ENCODE assay signal across 11 cellular contexts in the genomic region with DNA sequence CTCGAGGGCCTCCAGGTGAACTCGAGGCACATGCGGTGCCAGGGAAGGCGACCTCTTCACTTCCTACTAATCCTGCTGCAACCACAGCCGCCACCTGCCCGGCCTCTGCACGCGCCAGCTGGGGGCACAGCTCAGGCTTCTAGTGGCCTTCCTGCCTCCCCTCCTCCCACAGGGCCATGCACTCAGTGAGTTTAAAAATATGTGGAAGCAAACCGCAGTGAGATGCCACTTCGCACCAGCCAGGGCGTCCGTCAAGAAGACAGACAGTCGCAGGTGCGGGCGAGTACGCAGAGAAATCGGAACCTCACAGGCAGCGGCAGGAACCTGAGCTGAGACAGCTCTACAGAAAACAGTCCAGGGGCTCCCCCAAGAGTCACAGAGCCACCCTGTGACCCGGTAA. TPM values are rescaled to one million over a fixed set of nuclear protein-coding genes. Genes with fewer than 3 reads are reported as not detected.
DNase-seq lines count a peak whose midpoint lies in the region; ATAC-seq and TF ChIP-seq lines count a peak whose summit lies in the region.
"Had no signal": no experiment of that assay in that cellular context is flagged by ENCODE, and none has a peak within 500 bp of the region (broad histone marks: within the 10 kb centered on the region; RNA-seq: fewer than 3 reads in every experiment).

No MANE protein-coding gene starts in this region.

- no peaks in the 10 kb centered on the region for H3K27me3 ChIP-seq in spleen (replicated peaks in 1 of 7)

- H3K4me3 ChIP-seq in spleen: peak overlapping the region in 1 of 8 donors; percentile 40
- H3K4me3 ChIP-seq: HAP-1 had no signal

- H3K27ac Mint-ChIP-seq in activated CD4-positive, alpha-beta T cell treated with anti-CD3 and anti-CD28 coated beads for 36 hours: peak overlapping the region; percentile 55
- peak overlapping the region; percentile 90 for H3K27ac Mint-ChIP-seq in activated naive CD8-positive, alpha-beta T cell treated with anti-CD3 and anti-CD28 coated beads, Interleukin-2, amount 10 ng/mL, durations not matched to agents 7 days and 5 days

- peaks cover 8% of the 10 kb centered on the region for H3K36me3 Mint-ChIP-seq in activated CD4-positive, alpha-beta T cell treated with anti-CD3 and anti-CD28 coated beads for 36 hours (ENCODE audit: low read depth)
- H3K36me3 Mint-ChIP-seq in activated naive CD8-positive, alpha-beta T cell treated with anti-CD3 and anti-CD28 coated beads, Interleukin-2, amount 10 ng/mL, durations not matched to agents 7 days and 5 days: peaks cover 11% of the 10 kb centered on the region

- H3K9me3 ChIP-seq in spleen: no peaks in the 10 kb centered on the region
- H3K9me3 ChIP-seq: HAP-1 had no signal

- no peak for TF ChIP-seq CTCF in spleen (IDR thresholded peaks at IDR 0.05 in 8 of 11, conservative IDR thresholded peaks at IDR 0.05 in 3 of 11)

- ATAC-seq in activated CD4-positive, alpha-beta T cell treated with anti-CD3 and anti-CD28 coated beads for 36 hours: peak; percentile 78
- peak; percentile 73 for ATAC-seq in activated naive CD8-positive, alpha-beta T cell treated with anti-CD3 and anti-CD28 coated beads, Interleukin-2, amount 10 ng/mL, durations not matched to agents 7 days and 5 days (ENCODE audit: low read depth)
- ATAC-seq in left colon: no peak

- peaks cover 0 to 75% (median 17%) of the 10 kb centered on the region in 6 donors for H3K36me3 ChIP-seq in spleen

- peaks cover 15% of the 10 kb centered on the region for H3K4me1 Mint-ChIP-seq in activated CD4-positive, alpha-beta T cell treated with anti-CD3 and anti-CD28 coated beads for 36 hours
- peaks cover 19% of the 10 kb centered on the region for H3K4me1 Mint-ChIP-seq in activated naive CD8-positive, alpha-beta T cell treated with anti-CD3 and anti-CD28 coated beads, Interleukin-2, amount 10 ng/mL, durations not matched to agents 7 days and 5 days

- POLR2A ChIA-PET in activated CD4-positive, alpha-beta T cell treated with anti-CD3 and anti-CD28 coated beads for 36 hours (lab: Charles Lee): interaction anchor here (0.9 to 1.0 kb wide), 2 partner anchors 24 to 29 kb away, joined by 3 to 4 read pairs; a partner anchor contains a TSS
- POLR2A ChIA-PET in activated naive CD8-positive, alpha-beta T cell treated with anti-CD3 and anti-CD28 coated beads, Interleukin-2, amount 10 ng/mL, durations not matched to agents 7 days and 5 days (lab: Charles Lee): interaction anchor here (0.5 to 1.6 kb wide), 8 partner anchors 11 to 534 kb away, joined by 3 to 6 read pairs (median 5); a partner anchor contains a TSS

- peak; percentile 67 for DNase-seq in activated CD4-positive, alpha-beta T cell treated with anti-CD3 and anti-CD28 coated beads for 36 hours
- no peak for DNase-seq in activated CD4-positive, alpha-beta T cell treated with anti-CD3 and anti-CD28 coated beads, Interleukin-2, amount 50 U/mL, for 4 hours
- DNase-seq in NCI-H510A treated with DMSO at 0.1 percent for 48 hours (lab: John Stamatoyannopoulos, UW) (peak; percentile 77), spleen (peak; percentile 83), left colon (no peak), NCI-H446 (lab: John Stamatoyannopoulos, UW) (no peak), putamen (ENCODE audit: low spot score) (no peak)
- DNase-seq in activated naive CD8-positive, alpha-beta T cell treated with anti-CD3 and anti-CD28 coated beads, Interleukin-2, amount 10 ng/mL, durations not matched to agents 7 days and 5 days: no peak
- DNase-seq: activated gamma-delta T cell, islet precursor cell had no signal

- intact Hi-C loops in activated CD4-positive, alpha-beta T cell treated with anti-CD3 and anti-CD28 coated beads for 36 hours (cut with DNase I, micrococcal nuclease): no loop called here
- intact Hi-C loops in spleen (cut with DNase I; ENCODE audit: low total_unique reads) (no loop called here), left colon (cut with DNase I, micrococcal nuclease) (no loop called here)

- H3K27me3 Mint-ChIP-seq in activated CD4-positive, alpha-beta T cell treated with anti-CD3 and anti-CD28 coated beads for 36 hours: no peaks in the 10 kb centered on the region
- H3K27me3 Mint-ChIP-seq in activated naive CD8-positive, alpha-beta T cell treated with anti-CD3 and anti-CD28 coated beads, Interleukin-2, amount 10 ng/mL, durations not matched to agents 7 days and 5 days: no peaks in the 10 kb centered on the region

- 8 to 25% (median 20%) methylated on average over 9 to 19 of the region's 19 CpGs for WGBS in spleen, 5 donors

- CTCF ChIA-PET in activated CD4-positive, alpha-beta T cell treated with anti-CD3 and anti-CD28 coated beads for 36 hours (lab: Charles Lee): interaction anchor here (0.5 to 0.7 kb wide), 2 partner anchors 295 to 390 kb away, joined by 3 read pairs; a partner anchor contains a TSS

- H3K4me3 Mint-ChIP-seq in activated CD4-positive, alpha-beta T cell treated with anti-CD3 and anti-CD28 coated beads for 36 hours: peak overlapping the region; percentile 26
- peak overlapping the region; percentile 69 for H3K4me3 Mint-ChIP-seq in activated naive CD8-positive, alpha-beta T cell treated with anti-CD3 and anti-CD28 coated beads, Interleukin-2, amount 10 ng/mL, durations not matched to agents 7 days and 5 days

- TF ChIP-seq POLR2A in spleen (IDR thresholded peaks at IDR 0.05): no peak

- no peaks in the 10 kb centered on the region for H3K9me3 Mint-ChIP-seq in activated CD4-positive, alpha-beta T cell treated with anti-CD3 and anti-CD28 coated beads for 36 hours (ENCODE audit: low read depth)
- no peaks in the 10 kb centered on the region for H3K9me3 Mint-ChIP-seq in activated naive CD8-positive, alpha-beta T cell treated with anti-CD3 and anti-CD28 coated beads, Interleukin-2, amount 10 ng/mL, durations not matched to agents 7 days and 5 days

- peak overlapping the region in 3 of 8 donors; percentile 11 to 25 (median 23) for H3K27ac ChIP-seq in spleen

- peaks cover 7 to 19% (median 13%) of the 10 kb centered on the region in 6 donors for H3K4me1 ChIP-seq in spleen
- H3K4me1 ChIP-seq: HAP-1 had no signal

RNA-seq across cellular contexts. Expression of a gene that starts 10.4 kb away (rescaled TPM):
- 10 to 100 TPM; 91.0 to 93.9 TPM for total RNA-seq in activated CD4-positive, alpha-beta T cell treated with anti-CD3 and anti-CD28 coated beads for 36 hours
- 10 to 100 TPM; 74.9 to 83.3 TPM for total RNA-seq in activated naive CD8-positive, alpha-beta T cell treated with anti-CD3 and anti-CD28 coated beads, Interleukin-2, amount 10 ng/mL, durations not matched to agents 7 days and 5 days
- total RNA-seq in spleen: 10 to 100 TPM; 15.5 to 26.0 (median 21.6) TPM
- 10 to 100 TPM in 1 of 3 donors, 1 to 10 TPM in 2; 4.9 to 21.7 (median 8.9) TPM for polyA plus RNA-seq in spleen
- 10 to 100 TPM; 23.6 to 43.9 TPM for total RNA-seq in left colon

RNA-seq across cellular contexts. Expression of a gene that starts 19.0 kb away (rescaled TPM):
- total RNA-seq in activated CD4-positive, alpha-beta T cell treated with anti-CD3 and anti-CD28 coated beads for 36 hours: 100 to 1,000 TPM in 1 of 2 experiments, 10 to 100 TPM in 1; 70.7 to 104 TPM
- total RNA-seq in activated naive CD8-positive, alpha-beta T cell treated with anti-CD3 and anti-CD28 coated beads, Interleukin-2, amount 10 ng/mL, durations not matched to agents 7 days and 5 days: 10 to 100 TPM; 46.5 to 48.5 TPM
- 10 to 100 TPM; 21.1 to 59.3 (median 44.2) TPM for total RNA-seq in spleen
- polyA plus RNA-seq in spleen: 10 to 100 TPM; 39.5 to 87.5 (median 84.1) TPM
- 100 to 1,000 TPM in 1 of 2 donors, 10 to 100 TPM in 1; 90.2 to 129 TPM for total RNA-seq in left colon

RNA-seq across cellular contexts. Expression of a gene that starts 29.5 kb away (rescaled TPM):
- 10 to 100 TPM; 57.7 to 71.2 TPM for total RNA-seq in activated CD4-positive, alpha-beta T cell treated with anti-CD3 and anti-CD28 coated beads for 36 hours
- total RNA-seq in activated naive CD8-positive, alpha-beta T cell treated with anti-CD3 and anti-CD28 coated beads, Interleukin-2, amount 10 ng/mL, durations not matched to agents 7 days and 5 days: 10 to 100 TPM; 83.1 to 85.4 TPM
- total RNA-seq in spleen (100 to 1,000 TPM in 1 of 7 donors, 10 to 100 TPM in 6; 57.4 to 114 (median 77.4) TPM), left colon (10 to 100 TPM; 44.4 to 53.8 TPM)
- polyA plus RNA-seq in spleen: 10 to 100 TPM; 40.6 to 76.9 (median 43.3) TPM

Comparison
In these comparisons a context has a peak if more than half of its experiments do, and no peak if none do; other contexts are left out.
1. DNase-seq: peak in activated CD4-positive, alpha-beta T cell treated with anti-CD3 and anti-CD28 coated beads for 36 hours (single experiment), NCI-H510A treated with DMSO at 0.1 percent for 48 hours (single experiment) and spleen (single experiment); none in activated CD4-positive, alpha-beta T cell treated with anti-CD3 and anti-CD28 coated beads, Interleukin-2, amount 50 U/mL, for 4 hours (0 of 2), activated naive CD8-positive, alpha-beta T cell treated with anti-CD3 and anti-CD28 coated beads, Interleukin-2, amount 10 ng/mL, durations not matched to agents 7 days and 5 days (single experiment), left colon (0 of 2), NCI-H446 (0 of 2) and putamen (single experiment).